ENCODE assay signal across 13 cellular contexts in genomic region chr6:3325210-3325609, GRCh38.
A peak's percentile ranks its signal among the peaks of the same experiment; 100 is the strongest.
DNase-seq lines count a peak whose midpoint lies in the region; ATAC-seq, FAIRE-seq and TF ChIP-seq lines count a peak whose summit lies in the region.
"Had no signal": no experiment of that assay in that cellular context is flagged by ENCODE, and none has a peak within 500 bp of the region (broad histone marks: within the 10 kb centered on the region; RNA-seq: fewer than 3 reads in every experiment).

No MANE protein-coding gene starts in this region.

- H3K36me3 ChIP-seq in bronchial epithelial cell (ENCODE audit: control insufficient read depth, insufficient read depth, low read length) = peaks cover 7% of the 10 kb centered on the region
- H3K36me3 ChIP-seq: BLaER1 treated with 17β-estradiol and CSF1 and Interleukin-3, amounts not matched to agents 10 nM and 100 nM had no signal

- no peak for TF ChIP-seq POLR2A in A549 (IDR thresholded peaks at IDR 0.05; ENCODE audit: low read length)

- peak overlapping the region; percentile 66 for H3K4me2 ChIP-seq in A549

- no peak for FAIRE-seq in A549 (lab: Jason Lieb, UNC)
- no peak for FAIRE-seq in bronchial epithelial cell (lab: Jason Lieb, UNC)
- FAIRE-seq: GM12892 had no signal

- H3K27ac ChIP-seq in A549 = peak overlapping the region; percentile 62 to 82
- H3K27ac ChIP-seq in foreskin keratinocyte = no peak overlapping the region
- H3K27ac ChIP-seq: BLaER1 treated with 17β-estradiol and CSF1 and Interleukin-3, amounts not matched to agents 10 nM and 100 nM had no signal

- no peak for TF ChIP-seq EP300 in A549 (IDR thresholded peaks at IDR 0.05)

- POLR2A ChIA-PET in A549 (lab: Yijun Ruan, JAX) = no interaction called here

- H3K27me3 ChIP-seq in bronchial epithelial cell (ENCODE audit: control insufficient read depth, insufficient read depth, low read length) (no peaks in the 10 kb centered on the region), foreskin keratinocyte (peaks cover 13% of the 10 kb centered on the region)
- H3K27me3 ChIP-seq: BLaER1 treated with 17β-estradiol and CSF1 and Interleukin-3, amounts not matched to agents 10 nM and 100 nM had no signal

- TF ChIP-seq CTCF in A549 (IDR thresholded peaks at IDR 0.05) (no peak), bronchial epithelial cell (IDR thresholded peaks at IDR 0.05; ENCODE audit: insufficient read depth, low read length, severe bottlenecking) (no peak), foreskin keratinocyte (conservative IDR thresholded peaks at IDR 0.05) (no peak)

- DNase-seq in A549 (ENCODE audit: low read depth in 1 of 2, low spot score in 1 of 2) = no peak
- DNase-seq in NCI-H2171 (lab: John Stamatoyannopoulos, UW) = peak; percentile 40
- DNase-seq in bronchial epithelial cell (ENCODE audit: low read depth) = peak; percentile 25
- DNase-seq in midbrain (lab: John Stamatoyannopoulos, UW) = peak; percentile 22
- DNase-seq in foreskin keratinocyte = no peak
- DNase-seq in left lobe of liver (ENCODE audit: low spot score) = no peak
- DNase-seq: activated naive CD4-positive, alpha-beta T cell; H9; NCI-H524 treated with DMSO at 0.1 percent for 48 hours had no signal

- H3K4me3 ChIP-seq in A549 (no peak overlapping the region), bronchial epithelial cell (ENCODE audit: low read depth, low read length) (no peak overlapping the region)
- H3K4me3 ChIP-seq: BLaER1 treated with 17β-estradiol and CSF1 and Interleukin-3, amounts not matched to agents 10 nM and 100 nM had no signal

- CTCF ChIA-PET in A549 (lab: Yijun Ruan, JAX) = interaction anchor here (0.8 to 1.7 kb wide), 3 partner anchors 133 to 608 kb away, joined by 3 to 4 read pairs (median 3); no protein-coding TSS in a partner anchor

- ATAC-seq in A549 = peak in 1 of 2 experiments; percentile 20; a peak in 1 of 6 replicates
- no peak for ATAC-seq in GM18858 (IDR thresholded peaks at IDR 0.05; ENCODE audit: unreplicated experiment)
- no peak for ATAC-seq in foreskin keratinocyte
- ATAC-seq in GM18519 (IDR thresholded peaks at IDR 0.05; ENCODE audit: low FRiP score, unreplicated experiment) = no peak
- ATAC-seq in left lobe of liver = no peak

- H3K9me3 ChIP-seq in A549 = no peaks in the 10 kb centered on the region
- H3K9me3 ChIP-seq: BLaER1 treated with 17β-estradiol and CSF1 and Interleukin-3, amounts not matched to agents 10 nM and 100 nM had no signal

- no peak for TF ChIP-seq RAD21 in A549 (conservative IDR thresholded peaks at IDR 0.05 in 1 of 2, IDR thresholded peaks at IDR 0.05 in 1 of 2)

- H3K4me1 ChIP-seq in A549 (peaks cover 53% of the 10 kb centered on the region), foreskin keratinocyte (no peaks in the 10 kb centered on the region)

TF ChIP-seq in A549, 52 proteins besides CTCF, POLR2A, EP300 and RAD21:
- TF ChIP-seq GATA3 (IDR thresholded peaks at IDR 0.05; ENCODE audit: borderline replicate concordance) (no peak), ESRRA (IDR thresholded peaks at IDR 0.05; ENCODE audit: borderline replicate concordance, low read length) (no peak)

Comparison
In these comparisons a context has a peak if more than half of its experiments do, and no peak if none do; other contexts are left out.
1. DNase-seq: peak in NCI-H2171 (single experiment), bronchial epithelial cell (single experiment) and midbrain (single experiment); none in A549 (0 of 2), foreskin keratinocyte (0 of 2) and left lobe of liver (single experiment).